16 cellular contexts compared by ENCODE assay signal in the genomic region with DNA sequence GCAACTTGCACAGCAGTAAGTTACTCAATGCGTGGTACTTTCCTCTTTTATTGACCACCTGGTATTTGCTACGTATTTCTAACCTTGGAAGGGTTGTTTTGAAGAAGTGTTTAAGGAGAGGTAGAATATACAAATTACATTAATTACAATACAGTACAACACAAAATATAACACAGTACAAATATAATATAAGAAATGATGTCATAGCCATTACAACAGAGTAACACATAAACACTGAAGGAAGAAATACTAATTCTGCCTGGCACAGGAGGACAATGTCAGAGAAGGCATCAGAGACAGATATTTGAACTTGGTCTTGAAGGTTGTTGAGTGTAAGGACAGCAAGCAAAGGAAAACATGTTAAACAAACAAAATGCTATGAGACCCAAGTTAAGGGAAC.
"Had no signal": no experiment of that assay in that cellular context is flagged by ENCODE, and none has a peak within 500 bp of the region (broad histone marks: within the 10 kb centered on the region; RNA-seq: fewer than 3 reads in every experiment).

No MANE protein-coding gene starts in this region.

- H3K36me3 Mint-ChIP-seq: naive thymus-derived CD4-positive, alpha-beta T cell; stimulated activated memory B cell treated with anti-CD40 and anti-IgM and Interleukin-4, amounts not matched to agents 10 μg/mL and 1 μg/mL and 100 μg/mL, for 72 hours had no signal

- DNase-seq: activated B cell treated with CpG ODN at 0.5 μM for 24 hours; activated CD4-positive, alpha-beta T cell treated with anti-CD3 and anti-CD28 coated beads for 48 hours; activated CD8-positive, alpha-beta memory T cell treated with anti-CD3 and anti-CD28 coated beads, Interleukin-2, amount 50 U/mL, for 48 hours; activated naive CD4-positive, alpha-beta T cell; activated T-cell treated with anti-CD3 and anti-CD28 coated beads, Interleukin-2, amount 50 U/mL, for 72 hours; mammary epithelial cell; mucosa of descending colon; naive thymus-derived CD4-positive, alpha-beta T cell; pancreas; stimulated activated CD4-positive, alpha-beta T cell treated with anti-CD3 and anti-CD28 coated beads, Interleukin-2, amount 100 ng/mL, for 48 hours; T-helper 2 cell had no signal

- FAIRE-seq: keratinocyte, pancreas had no signal

- H3K27ac ChIP-seq: cardiac muscle cell, pancreas had no signal

- H3K4me3 ChIP-seq: cardiac muscle cell, mucosa of descending colon, pancreas had no signal

- H3K27me3 Mint-ChIP-seq: naive thymus-derived CD4-positive, alpha-beta T cell; stimulated activated memory B cell treated with anti-CD40 and anti-IgM and Interleukin-4, amounts not matched to agents 10 μg/mL and 1 μg/mL and 100 μg/mL, for 72 hours had no signal

- H3K9me3 ChIP-seq: mucosa of descending colon, pancreas had no signal

- H3K36me3 ChIP-seq: cardiac muscle cell, pancreas had no signal

- ATAC-seq: activated T-cell treated with anti-CD3 and anti-CD28 coated beads, Interleukin-2, amount 50 U/mL, for 72 hours; esophagus mucosa; left lobe of liver had no signal

- H3K27ac Mint-ChIP-seq: activated T-cell treated with anti-CD3 and anti-CD28 coated beads, Interleukin-2, amount 50 U/mL, for 72 hours had no signal

- H3K9me3 Mint-ChIP-seq: activated B cell treated with CpG ODN at 0.5 μM for 24 hours; activated T-cell treated with anti-CD3 and anti-CD28 coated beads, Interleukin-2, amount 50 U/mL, for 72 hours; naive thymus-derived CD4-positive, alpha-beta T cell; stimulated activated memory B cell treated with anti-CD40 and anti-IgM and Interleukin-4, amounts not matched to agents 10 μg/mL and 1 μg/mL and 100 μg/mL, for 72 hours had no signal

- H3K4me3 Mint-ChIP-seq: activated B cell treated with CpG ODN at 0.5 μM for 24 hours had no signal

- H3K27me3 ChIP-seq: cardiac muscle cell, pancreas had no signal
